Comparison of ENCODE assay signal across 8 cellular contexts in the genomic region with DNA sequence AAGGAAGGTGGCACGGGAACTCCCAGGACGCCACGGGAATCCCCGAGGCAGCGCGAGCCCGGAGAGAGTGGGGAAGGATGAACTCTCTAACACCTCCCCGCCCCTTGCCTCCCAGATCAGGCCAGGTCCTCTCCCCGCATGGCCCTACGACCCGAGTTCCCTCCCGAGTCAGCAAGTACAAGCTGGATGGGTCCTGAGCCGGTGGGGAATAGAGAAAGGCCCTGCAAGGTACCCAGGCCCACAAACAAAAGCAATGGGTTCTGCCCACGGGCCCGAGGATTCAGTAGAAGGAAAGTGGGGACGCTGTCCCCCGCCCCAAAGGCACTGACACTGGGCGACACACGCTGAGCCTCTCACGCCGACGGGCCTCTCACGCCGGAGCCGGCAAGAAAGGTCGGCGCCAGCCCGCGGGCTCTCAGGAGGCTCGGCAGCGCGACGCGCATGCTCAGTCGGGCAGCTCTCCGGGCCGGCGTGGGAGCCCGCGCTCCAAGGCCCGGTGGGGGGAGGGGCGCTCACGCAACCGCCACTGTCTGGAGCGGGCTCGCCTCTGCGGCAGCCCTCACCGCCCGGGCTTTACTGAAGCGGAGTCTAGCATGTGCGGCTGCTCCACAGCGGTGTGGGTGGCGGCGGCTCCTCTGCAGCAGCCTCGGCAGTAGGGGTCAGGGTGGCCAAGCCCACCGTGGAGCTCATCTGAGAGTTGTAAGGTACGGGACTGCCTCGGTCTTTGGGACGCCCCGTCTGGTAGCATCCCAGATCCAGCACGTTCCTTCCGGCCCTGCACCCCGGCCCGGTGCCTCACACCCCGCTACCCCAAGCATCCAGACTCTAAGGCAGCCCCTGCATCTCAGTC. TPM values are rescaled to one million over a fixed set of nuclear protein-coding genes. Genes with fewer than 3 reads are reported as not detected.
DNase-seq lines count a peak whose midpoint lies in the region; ATAC-seq and TF ChIP-seq lines count a peak whose summit lies in the region.
"Not testable (repeated sequence)": the region's sequence is repeated elsewhere in the genome, so short reads cannot be mapped to it uniquely, and the experiment has no call there.

No MANE protein-coding gene starts in this region.

- H3K36me3 ChIP-seq in parathyroid adenoma (ENCODE audit: control insufficient read depth, insufficient read depth, low read length): not testable (repeated sequence)

- not testable (repeated sequence) for TF ChIP-seq CTCF in astrocyte of the spinal cord (IDR thresholded peaks at IDR 0.05; ENCODE audit: low read depth, low read length); parathyroid adenoma (IDR thresholded peaks at IDR 0.05)

- POLR2A ChIA-PET in activated CD4-positive, alpha-beta T cell treated with anti-CD3 and anti-CD28 coated beads, Interleukin-2, amount 10 ng/mL, durations not matched to agents 7 days and 5 days (lab: Charles Lee): not testable (repeated sequence)

- H3K4me3 ChIP-seq in astrocyte of the spinal cord (ENCODE audit: low read depth, low read length): peak overlapping the region; percentile 30
- not testable (repeated sequence) for H3K4me3 ChIP-seq in parathyroid adenoma (ENCODE audit: low read depth, low read length)

- not testable (repeated sequence) for H3K9ac ChIP-seq in parathyroid adenoma

- not testable (repeated sequence) for H3K9me3 ChIP-seq in parathyroid adenoma (ENCODE audit: control insufficient read depth, low read length)

- intact Hi-C loops in left ventricle myocardium superior (cut with micrococcal nuclease): not testable (repeated sequence)

- not testable (repeated sequence) for H3K27me3 ChIP-seq in parathyroid adenoma (ENCODE audit: control insufficient read depth, insufficient read depth, low read length)

- not testable (repeated sequence) for H3K4me3 Mint-ChIP-seq in activated CD4-positive, alpha-beta T cell treated with anti-CD3 and anti-CD28 coated beads, Interleukin-2, amount 10 ng/mL, durations not matched to agents 7 days and 5 days

- H3K27ac ChIP-seq in parathyroid adenoma: peak overlapping the region; percentile 32

- H3K9me3 Mint-ChIP-seq in activated CD4-positive, alpha-beta T cell treated with anti-CD3 and anti-CD28 coated beads, Interleukin-2, amount 10 ng/mL, durations not matched to agents 7 days and 5 days: not testable (repeated sequence)

- not testable (repeated sequence) for H3K4me1 Mint-ChIP-seq in activated CD4-positive, alpha-beta T cell treated with anti-CD3 and anti-CD28 coated beads, Interleukin-2, amount 10 ng/mL, durations not matched to agents 7 days and 5 days

- H3K4me1 ChIP-seq in parathyroid adenoma: not testable (repeated sequence)

- ATAC-seq in HG02642 (IDR thresholded peaks at IDR 0.05; ENCODE audit: poor library complexity, unreplicated experiment) (peak; percentile 86), left ventricle myocardium superior (peak; percentile 94)

- not testable (repeated sequence) for H3K27me3 Mint-ChIP-seq in activated CD4-positive, alpha-beta T cell treated with anti-CD3 and anti-CD28 coated beads, Interleukin-2, amount 10 ng/mL, durations not matched to agents 7 days and 5 days

- peak overlapping the region; percentile 95 for H2AFZ ChIP-seq in parathyroid adenoma

- peaks cover 10% of the 10 kb centered on the region for H3K36me3 Mint-ChIP-seq in activated CD4-positive, alpha-beta T cell treated with anti-CD3 and anti-CD28 coated beads, Interleukin-2, amount 10 ng/mL, durations not matched to agents 7 days and 5 days (ENCODE audit: low read depth)

- not testable (repeated sequence) for H3K79me2 ChIP-seq in parathyroid adenoma

- not testable (repeated sequence) for H3K27ac Mint-ChIP-seq in activated CD4-positive, alpha-beta T cell treated with anti-CD3 and anti-CD28 coated beads, Interleukin-2, amount 10 ng/mL, durations not matched to agents 7 days and 5 days

- in situ Hi-C loops in G401 (cut with HindIII; ENCODE audit: low sequenced_read_pairs); astrocyte of the spinal cord (cut with HindIII; ENCODE audit: low sequenced_read_pairs): not testable (repeated sequence)

- peak overlapping the region; percentile 44 for H3K4me2 ChIP-seq in parathyroid adenoma (ENCODE audit: low read length)

- CTCF ChIA-PET in activated CD4-positive, alpha-beta T cell treated with anti-CD3 and anti-CD28 coated beads, Interleukin-2, amount 10 ng/mL, durations not matched to agents 7 days and 5 days (lab: Charles Lee): interaction anchor here (0.7 kb wide), 1 partner anchor 105 kb away, joined by 3 read pairs; no protein-coding TSS in a partner anchor

- DNase-seq in G401 (ENCODE audit: low spot score) (peak; percentile 25), NCI-H2029 (lab: John Stamatoyannopoulos, UW) (peak; percentile 40), left ventricle myocardium superior (peak; percentile 70)
- peak; percentile 49 for DNase-seq in activated CD4-positive, alpha-beta T cell treated with anti-CD3 and anti-CD28 coated beads, Interleukin-2, amount 10 ng/mL, durations not matched to agents 7 days and 5 days
- DNase-seq in astrocyte of the spinal cord (ENCODE audit: low read depth, low spot score): not testable (repeated sequence)
- peak; percentile 64 for DNase-seq in stimulated activated naive CD4-positive, alpha-beta T cell treated with Interleukin-2 at 50 U/mL for 16 hours (lab: John Stamatoyannopoulos, UW)

RNA-seq across cellular contexts. Expression of gene DHRS4, which starts 16.1 kb away (rescaled TPM):
- 46.2 and 62.7 TPM in 2 replicates for total RNA-seq in G401 (2014; rRNA removed; shearing (Covaris generic))
- total RNA-seq in activated CD4-positive, alpha-beta T cell treated with anti-CD3 and anti-CD28 coated beads, Interleukin-2, amount 10 ng/mL, durations not matched to agents 7 days and 5 days: 10 to 100 TPM; 28.8 to 31.3 TPM
- 26.9 TPM for total RNA-seq in left ventricle myocardium superior

RNA-seq across cellular contexts. Expression of gene DHRS4L2, which starts 19.1 kb away (rescaled TPM):
- 17.3 and 28.1 TPM in 2 replicates for total RNA-seq in G401 (2014; rRNA removed; shearing (Covaris generic))
- total RNA-seq in activated CD4-positive, alpha-beta T cell treated with anti-CD3 and anti-CD28 coated beads, Interleukin-2, amount 10 ng/mL, durations not matched to agents 7 days and 5 days: 10 to 100 TPM; 22.5 to 24.8 TPM
- total RNA-seq in left ventricle myocardium superior: 15.2 TPM
